In genomic region chr3:61828880-61829279, GRCh38 we compare ENCODE assay signal across 1 cellular context.
TF ChIP-seq lines count a peak whose summit lies in the region.

No MANE protein-coding gene starts in this region.

TF ChIP-seq in liver, 16 proteins besides CTCF, POLR2A, EP300 and RAD21 (continued from another document):
- TF ChIP-seq REST (IDR thresholded peaks at IDR 0.05), result no peak
- no peak for TF ChIP-seq FOXA1 (IDR thresholded peaks at IDR 0.05)
- TF ChIP-seq HNF4A (conservative IDR thresholded peaks at IDR 0.05), result no peak
- no peak for TF ChIP-seq GABPA (IDR thresholded peaks at IDR 0.05 in 1 of 2, conservative IDR thresholded peaks at IDR 0.05 in 1 of 2)
- TF ChIP-seq SP1 (IDR thresholded peaks at IDR 0.05), result no peak
- no peak for TF ChIP-seq TAF1 (conservative IDR thresholded peaks at IDR 0.05)
- no peak for TF ChIP-seq MAX (IDR thresholded peaks at IDR 0.05)
TF ChIP-seq in liver: peak in this region for 0.
